Comparison of ENCODE assay signal across 8 cellular contexts in genomic region chr6:27672113-27672799, GRCh38.
DNase-seq lines count a peak whose midpoint lies in the region; ATAC-seq, FAIRE-seq and TF ChIP-seq lines count a peak whose summit lies in the region.

No MANE protein-coding gene starts in this region.

- H3K4me1 ChIP-seq in HepG2 (ENCODE audit: insufficient read depth, low read length), result peaks cover 28% of the 10 kb centered on the region; the same call in 1 of the 2 replicates
- peaks cover 0 to 6% (median 0%) of the 10 kb centered on the region in 4 donors for H3K4me1 ChIP-seq in right lobe of liver
- peaks cover 0 to 17% (median 7%) of the 10 kb centered on the region in 4 donors for H3K4me1 ChIP-seq in esophagus muscularis mucosa

- TF ChIP-seq EP300 in HepG2 (IDR thresholded peaks at IDR 0.05; ENCODE audit: low read depth in 2 of 2, low read length in 2 of 2) (no peak; a peak in 1 of 4 replicates), HepG2 (CRISPR knock-in tag; IDR thresholded peaks at IDR 0.05; ENCODE audit: borderline replicate concordance) (no peak), esophagus muscularis mucosa (IDR thresholded peaks at IDR 0.05) (no peak)

- H3K4me1 Mint-ChIP-seq in activated CD8-positive, alpha-beta T cell treated with anti-CD3 and anti-CD28 coated beads, Interleukin-2, amount 10 ng/mL, durations not matched to agents 7 days and 5 days (ENCODE audit: low read depth), result peaks cover 53% of the 10 kb centered on the region

- H3K79me2 ChIP-seq in HepG2 (ENCODE audit: insufficient read depth, low read length), result no peaks in the 10 kb centered on the region

- no peak for TF ChIP-seq RAD21 in HepG2 (CRISPR knock-in tag; IDR thresholded peaks at IDR 0.05)

- FAIRE-seq in HepG2 (lab: Jason Lieb, UNC), result peak; percentile 72

- H3K27ac ChIP-seq in HepG2 (ENCODE audit: extremely low read length, insufficient read depth, low read length) (peak overlapping the region; percentile 35), right lobe of liver (no peak overlapping the region), esophagus muscularis mucosa (replicated peaks in 1 of 4) (no peak overlapping the region)

- ATAC-seq in HepG2, result peak; percentile 71
- ATAC-seq in right lobe of liver, result no peak
- peak; percentile 52 for ATAC-seq in HG02571 (IDR thresholded peaks at IDR 0.05; ENCODE audit: unreplicated experiment)
- ATAC-seq in activated CD8-positive, alpha-beta T cell treated with anti-CD3 and anti-CD28 coated beads, Interleukin-2, amount 10 ng/mL, durations not matched to agents 7 days and 5 days, result peak; percentile 62

- H3K4me2 ChIP-seq in HepG2 (ENCODE audit: low read depth, low read length), result peak overlapping the region; percentile 97

- peaks cover 2% of the 10 kb centered on the region for H3K36me3 Mint-ChIP-seq in activated CD8-positive, alpha-beta T cell treated with anti-CD3 and anti-CD28 coated beads, Interleukin-2, amount 10 ng/mL, durations not matched to agents 7 days and 5 days (ENCODE audit: low read depth)

- H3K27me3 ChIP-seq in HepG2 (ENCODE audit: control insufficient read depth in 1 of 2, insufficient read depth in 2 of 2, low read length in 2 of 2) (no peaks in the 10 kb centered on the region; a peak in 1 of 5 replicates), right lobe of liver (peaks cover 5 to 22% of the 10 kb centered on the region in 2 donors), esophagus muscularis mucosa (peaks cover 0 to 100% (median 43%) of the 10 kb centered on the region in 4 donors)

- intact Hi-C loops in HepG2 (cut with micrococcal nuclease; ENCODE audit: unreplicated experiment), result loop anchor here (1.0 to 5.0 kb wide), 8 partner anchors 12 to 1350 kb away; no protein-coding TSS in a partner anchor
- intact Hi-C loops in right lobe of liver (cut with DNase I), result no loop called here
- intact Hi-C loops in esophagus muscularis mucosa (cut with DNase I), result no loop called here

- H2AFZ ChIP-seq in HepG2 (ENCODE audit: low read length), result peak overlapping the region; percentile 84

- H3K4me3 Mint-ChIP-seq in activated CD8-positive, alpha-beta T cell treated with anti-CD3 and anti-CD28 coated beads, Interleukin-2, amount 10 ng/mL, durations not matched to agents 7 days and 5 days, result peak overlapping the region; percentile 46

- peak overlapping the region; percentile 38; the same call in 1 of the 2 replicates for H3K9ac ChIP-seq in HepG2 (ENCODE audit: insufficient read depth, low read depth, low read length)

- CTCF ChIA-PET in HepG2 (lab: Yijun Ruan, JAX; ENCODE audit: low intra/inter-chr PET ratio, low total read pairs), result no interaction called here
- CTCF ChIA-PET in activated CD8-positive, alpha-beta T cell treated with anti-CD3 and anti-CD28 coated beads, Interleukin-2, amount 10 ng/mL, durations not matched to agents 7 days and 5 days (lab: Charles Lee), result interaction anchor here (0.9 to 3.8 kb wide), 4 partner anchors 10 to 81 kb away, joined by 3 to 17 read pairs (median 4); no protein-coding TSS in a partner anchor

- no peaks in the 10 kb centered on the region for H4K20me1 ChIP-seq in HepG2 (ENCODE audit: insufficient read depth, low read length)

- peak overlapping the region; percentile 12 for H3K27ac Mint-ChIP-seq in activated CD8-positive, alpha-beta T cell treated with anti-CD3 and anti-CD28 coated beads, Interleukin-2, amount 10 ng/mL, durations not matched to agents 7 days and 5 days

- DNase-seq in HepG2 (ENCODE audit: low spot score) (peak; percentile 91), right lobe of liver (no peak), NCI-H146 treated with DMSO at 0.1 percent for 48 hours (lab: John Stamatoyannopoulos, UW; ENCODE audit: unreplicated experiment) (peak; percentile 77), iPS-NIHi11 (ENCODE audit: low spot score) (peak; percentile 50), esophagus muscularis mucosa (ENCODE audit: extremely low spot score) (no peak), HuH-7.5 (ENCODE audit: low spot score) (no peak)
- DNase-seq in activated CD8-positive, alpha-beta T cell treated with anti-CD3 and anti-CD28 coated beads, Interleukin-2, amount 10 ng/mL, durations not matched to agents 7 days and 5 days, result peak; percentile 72

- WGBS in HepG2 (ENCODE audit: low lambda C conversion rate), result 1% methylated on average over 28 of the region's 28 CpGs
- 2% methylated on average over 28 of the region's 28 CpGs for WGBS in right lobe of liver (ENCODE audit: insufficient coverage, low coverage, low lambda C conversion rate, missing lambda C conversion rate)
- 2% methylated on average over 26 of the region's 28 CpGs for WGBS in esophagus muscularis mucosa

- H3K9me3 ChIP-seq in HepG2 (ENCODE audit: low read length) (no peaks in the 10 kb centered on the region), right lobe of liver (no peaks in the 10 kb centered on the region), esophagus muscularis mucosa (no peaks in the 10 kb centered on the region)

- H3K27me3 Mint-ChIP-seq in activated CD8-positive, alpha-beta T cell treated with anti-CD3 and anti-CD28 coated beads, Interleukin-2, amount 10 ng/mL, durations not matched to agents 7 days and 5 days (ENCODE audit: low read depth), result peaks cover 56% of the 10 kb centered on the region

- BruUV-seq in HepG2 (replicated peaks; lab: Mats Ljungman, UMichigan), result TSS peak; percentile 100

- H3K4me3 ChIP-seq in HepG2 (replicated peaks in 1 of 3; ENCODE audit: insufficient read depth in 1 of 3, low read depth in 2 of 3, low read length in 3 of 3) (peak overlapping the region; percentile 64 to 69 (median 67)), right lobe of liver (no peak overlapping the region), esophagus muscularis mucosa (no peak overlapping the region)

- POLR2A ChIA-PET in HepG2 (lab: Yijun Ruan, JAX), result interaction anchor here (0.9 to 1.6 kb wide), 5 partner anchors 12 to 595 kb away, joined by 3 to 6 read pairs (median 5); partner anchors contain the start of gene ZSCAN26
- POLR2A ChIA-PET in activated CD8-positive, alpha-beta T cell treated with anti-CD3 and anti-CD28 coated beads, Interleukin-2, amount 10 ng/mL, durations not matched to agents 7 days and 5 days (lab: Charles Lee), result interaction anchor here (0.7 kb wide), 2 partner anchors 11 to 527 kb away, joined by 3 read pairs; no protein-coding TSS in a partner anchor

- in situ Hi-C loops in HepG2 (cut with HindIII; ENCODE audit: extremely low pct_ligation_motif_present, low pct_unique_long_range_greater_than_20kb), result no loop called here

- H3K9me3 Mint-ChIP-seq in activated CD8-positive, alpha-beta T cell treated with anti-CD3 and anti-CD28 coated beads, Interleukin-2, amount 10 ng/mL, durations not matched to agents 7 days and 5 days (ENCODE audit: insufficient read depth), result no peaks in the 10 kb centered on the region

- no peaks in the 10 kb centered on the region for H3K36me3 ChIP-seq in HepG2 (replicated peaks in 1 of 2; ENCODE audit: control insufficient read depth in 1 of 2, insufficient read depth in 2 of 2, low read length in 2 of 2)
- H3K36me3 ChIP-seq in right lobe of liver, result no peaks in the 10 kb centered on the region
- no peaks in the 10 kb centered on the region for H3K36me3 ChIP-seq in esophagus muscularis mucosa

- TF ChIP-seq POLR2A in HepG2 (IDR thresholded peaks at IDR 0.05; ENCODE audit: insufficient read depth in 1 of 2, low read depth in 2 of 2, low read length in 2 of 2) (no peak), right lobe of liver (IDR thresholded peaks at IDR 0.05) (no peak), esophagus muscularis mucosa (IDR thresholded peaks at IDR 0.05; ENCODE audit: low read depth) (no peak)

- TF ChIP-seq CTCF in HepG2 (CRISPR knock-in tag; IDR thresholded peaks at IDR 0.05), result no peak
- no peak for TF ChIP-seq CTCF in right lobe of liver (IDR thresholded peaks at IDR 0.05)
- no peak for TF ChIP-seq CTCF in esophagus muscularis mucosa (IDR thresholded peaks at IDR 0.05)

Comparison
In these comparisons a context has a peak if more than half of its experiments do, and no peak if none do; other contexts are left out.
1. ATAC-seq: peak in HepG2 (single experiment), HG02571 (single experiment) and activated CD8-positive, alpha-beta T cell treated with anti-CD3 and anti-CD28 coated beads, Interleukin-2, amount 10 ng/mL, durations not matched to agents 7 days and 5 days (single experiment); none in right lobe of liver (0 of 4).
2. DNase-seq: peak in HepG2 (single experiment), NCI-H146 treated with DMSO at 0.1 percent for 48 hours (single experiment), activated CD8-positive, alpha-beta T cell treated with anti-CD3 and anti-CD28 coated beads, Interleukin-2, amount 10 ng/mL, durations not matched to agents 7 days and 5 days (single experiment) and iPS-NIHi11 (single experiment); none in right lobe of liver (0 of 3), esophagus muscularis mucosa (single experiment) and HuH-7.5 (single experiment).
3. H3K4me3 ChIP-seq: peak in HepG2 (3 of 3); none in right lobe of liver (0 of 3) and esophagus muscularis mucosa (0 of 4).